Comparison of ENCODE assay signal across 2 cellular contexts in genomic region chr11:69010964-69011623, GRCh38.
TF ChIP-seq lines count a peak whose summit lies in the region.

No MANE protein-coding gene starts in this region.

TF ChIP-seq in liver, 16 proteins besides CTCF, POLR2A, EP300 and RAD21:
- TF ChIP-seq JUND (IDR thresholded peaks at IDR 0.05) (no peak), NR2F2 (IDR thresholded peaks at IDR 0.05) (no peak), YY1 (IDR thresholded peaks at IDR 0.05) (no peak)

TF ChIP-seq in HepG2, 621 proteins besides CTCF, POLR2A, EP300 and RAD21:
- TF ChIP-seq ZNF251 (CRISPR knock-in tag; IDR thresholded peaks at IDR 0.05) (no peak), MAFK (conservative IDR thresholded peaks at IDR 0.05 in 1 of 2, IDR thresholded peaks at IDR 0.05 in 1 of 2; ENCODE audit: low read length in 2 of 2) (no peak), ZNF383 (CRISPR knock-in tag; IDR thresholded peaks at IDR 0.05; ENCODE audit: borderline replicate concordance) (no peak), PCBP1 (IDR thresholded peaks at IDR 0.05; ENCODE audit: borderline replicate concordance, low read depth, low read length) (no peak), FOXO4 (CRISPR knock-in tag; conservative IDR thresholded peaks at IDR 0.05) (no peak), MZF1 (CRISPR knock-in tag; IDR thresholded peaks at IDR 0.05; ENCODE audit: borderline replicate concordance) (no peak), ZNF274 (CRISPR knock-in tag; IDR thresholded peaks at IDR 0.05) (no peak), ZNF646 (CRISPR knock-in tag; IDR thresholded peaks at IDR 0.05) (no peak), KLF6 (CRISPR knock-in tag; IDR thresholded peaks at IDR 0.05) (no peak), SYNCRIP (IDR thresholded peaks at IDR 0.05; ENCODE audit: insufficient read depth, low read depth, low read length) (no peak), RFXAP (CRISPR knock-in tag; IDR thresholded peaks at IDR 0.05; ENCODE audit: borderline replicate concordance) (no peak), SNAPC2 (CRISPR knock-in tag; IDR thresholded peaks at IDR 0.05) (no peak), CENPT (CRISPR knock-in tag; IDR thresholded peaks at IDR 0.05; ENCODE audit: low read depth) (no peak), JUND (CRISPR knock-in tag; IDR thresholded peaks at IDR 0.05) (no peak), ZNF367 (CRISPR knock-in tag; IDR thresholded peaks at IDR 0.05; ENCODE audit: borderline replicate concordance) (no peak), TCF12 (IDR thresholded peaks at IDR 0.05) (no peak), TCF12 (CRISPR knock-in tag; IDR thresholded peaks at IDR 0.05) (no peak), SMAD1 (CRISPR knock-in tag; IDR thresholded peaks at IDR 0.05; ENCODE audit: borderline replicate concordance, low read depth) (no peak), GFI1 (CRISPR knock-in tag; IDR thresholded peaks at IDR 0.05; ENCODE audit: borderline replicate concordance) (no peak), BRD4 (CRISPR knock-in tag; IDR thresholded peaks at IDR 0.05) (no peak), TGIF2 (CRISPR knock-in tag; IDR thresholded peaks at IDR 0.05) (no peak)
